Comparison of ENCODE assay signal across 8 cellular contexts in the genomic region with DNA sequence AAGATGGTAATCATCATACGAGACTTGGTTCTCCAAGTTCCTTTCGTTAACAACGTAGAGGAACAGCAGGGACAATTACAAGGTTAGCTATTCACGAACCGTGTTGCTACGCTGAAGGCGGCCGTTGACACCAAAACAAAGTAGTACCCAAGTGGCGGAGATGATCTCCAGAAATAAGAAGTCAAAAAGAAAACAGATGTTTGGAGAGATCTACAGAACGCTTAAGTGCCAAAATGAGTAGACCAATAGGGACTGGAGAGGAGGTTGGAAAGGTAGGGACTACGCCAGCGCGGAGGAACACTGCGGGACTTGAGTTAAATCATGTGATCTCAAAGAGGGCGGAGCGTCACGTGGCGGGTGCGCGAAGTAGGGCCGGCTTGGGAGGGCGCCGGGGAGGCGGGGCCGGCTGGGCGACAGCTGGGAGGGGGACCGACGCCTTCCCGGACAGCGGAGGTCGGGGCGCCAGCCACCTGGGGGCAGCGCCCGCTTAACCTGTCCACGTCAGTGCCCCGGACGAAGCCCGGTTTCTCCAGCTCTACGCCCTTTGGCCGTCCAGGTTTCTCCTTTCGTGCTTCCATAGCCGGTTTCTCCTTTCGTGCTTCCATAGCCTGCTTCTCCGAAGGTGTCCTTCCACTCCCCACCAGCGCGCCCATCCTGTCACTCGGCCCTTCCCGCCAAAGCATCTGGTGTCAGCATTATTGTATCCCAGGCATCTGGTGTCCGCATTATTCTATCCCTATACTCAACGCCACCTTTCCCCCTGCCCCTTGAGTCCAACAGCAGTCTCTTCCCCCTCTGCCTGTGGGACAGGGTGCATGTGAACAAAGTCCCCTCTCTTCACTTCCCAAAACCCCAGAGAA. TPM values are rescaled to one million over a fixed set of nuclear protein-coding genes. Genes with fewer than 3 reads are reported as not detected.
A peak's percentile ranks its signal among the peaks of the same experiment; 100 is the strongest.
DNase-seq lines count a peak whose midpoint lies in the region; ATAC-seq and TF ChIP-seq lines count a peak whose summit lies in the region.

No MANE protein-coding gene starts in this region.

- intact Hi-C loops in lower leg skin (cut with DNase I; ENCODE audit: low total_unique reads), result no loop called here

- H3K36me3 ChIP-seq in duodenal mucosa (ENCODE audit: control insufficient read depth in 1 of 2, insufficient read depth in 2 of 2, low read length in 2 of 2), result peaks cover 24 to 42% of the 10 kb centered on the region in 2 donors

- H3K4me1 ChIP-seq in duodenal mucosa (ENCODE audit: control insufficient read depth in 1 of 2, insufficient read depth in 2 of 2, low read length in 2 of 2), result peaks cover 24 to 26% of the 10 kb centered on the region in 2 donors

- DNase-seq in AG09309 (ENCODE audit: low read depth), result peak; percentile 87
- DNase-seq in NCI-H748 (lab: John Stamatoyannopoulos, UW; ENCODE audit: unreplicated experiment), result peak; percentile 99
- DNase-seq in activated CD4-positive, alpha-beta T cell treated with anti-CD3 and anti-CD28 coated beads, Interleukin-2, amount 50 U/mL, for 48 hours, result peak; percentile 93 to 95
- peak; percentile 95 to 99 for DNase-seq in lower leg skin (ENCODE audit: low spot score in 2 of 2)
- DNase-seq in stimulated activated CD4-positive, alpha-beta T cell treated with anti-CD3 and anti-CD28 coated beads, Interleukin-4, amount 100 ng/mL, for 24 hours, result peak; percentile 93

- H3K4me3 ChIP-seq in AG09309 (ENCODE audit: control insufficient read depth, low read depth, low read length), result peak overlapping the region; percentile 67
- peak overlapping the region; percentile 94 to 97 for H3K4me3 ChIP-seq in duodenal mucosa (ENCODE audit: low read depth in 1 of 2, low read length in 2 of 2)
- H3K4me3 ChIP-seq in lower leg skin (ENCODE audit: low read depth, poor library complexity, severe bottlenecking), result peak overlapping the region; percentile 97

- peak overlapping the region; percentile 99 for H3K27ac ChIP-seq in duodenal mucosa (ENCODE audit: low read depth, low read length)

- 1% methylated on average over 50 of the region's 50 CpGs for WGBS in lower leg skin, 2 donors

- H3K27me3 ChIP-seq in duodenal mucosa (ENCODE audit: control insufficient read depth in 1 of 2, insufficient read depth in 2 of 2, low read length in 2 of 2), result no peaks in the 10 kb centered on the region

- no peak for TF ChIP-seq CTCF in AG09309 (IDR thresholded peaks at IDR 0.05; ENCODE audit: control insufficient read depth, insufficient read depth, low read depth, low read length, missing control alignments)
- peak in 1 of 3 donors; percentile 10 for TF ChIP-seq CTCF in lower leg skin (IDR thresholded peaks at IDR 0.05)

- peak; percentile 36 for ATAC-seq in HG03457 (IDR thresholded peaks at IDR 0.05; ENCODE audit: unreplicated experiment)

- peak overlapping the region; percentile 76 to 99 for H3K9ac ChIP-seq in duodenal mucosa (ENCODE audit: low read depth in 1 of 2, low read length in 2 of 2)

- TF ChIP-seq POLR2A in GM19099 (IDR thresholded peaks at IDR 0.05; ENCODE audit: extremely low read depth, insufficient read length, low read depth), result peak; percentile 40
- TF ChIP-seq POLR2A in lower leg skin (IDR thresholded peaks at IDR 0.05), result peak in 1 of 2 donors; percentile 17

- H3K9me3 ChIP-seq in duodenal mucosa (ENCODE audit: control insufficient read depth in 1 of 2, low read length in 2 of 2), result no peaks in the 10 kb centered on the region

RNA-seq across cellular contexts. Expression of a gene that starts 0.7 kb away (rescaled TPM):
- 100 to 1,000 TPM; 253 to 667 (median 538) TPM for total RNA-seq in lower leg skin

RNA-seq across cellular contexts. Expression of a gene that starts 3.7 kb away (rescaled TPM):
- 10 to 100 TPM; 23.4 to 32.5 (median 27.9) TPM for total RNA-seq in lower leg skin

RNA-seq across cellular contexts. Expression of a gene that starts 8.6 kb away (rescaled TPM):
- total RNA-seq in lower leg skin, result 10 to 100 TPM; 55.3 to 79.2 (median 70.4) TPM

RNA-seq across cellular contexts. Expression of a gene that starts 8.6 kb away (rescaled TPM):
- total RNA-seq in lower leg skin, result 10 to 100 TPM; 51.7 to 87.5 (median 67.8) TPM

RNA-seq across cellular contexts. Expression of a gene that starts 9.1 kb away (rescaled TPM):
- total RNA-seq in lower leg skin, result 10 to 100 TPM; 10.8 to 20.6 (median 17.1) TPM

Comparison
In these comparisons a context has a peak if more than half of its experiments do, and no peak if none do; other contexts are left out.
1. Peak in every context shown above with its lines: DNase-seq, ATAC-seq, H3K4me3 ChIP-seq and H3K27ac ChIP-seq.